In the genomic region with DNA sequence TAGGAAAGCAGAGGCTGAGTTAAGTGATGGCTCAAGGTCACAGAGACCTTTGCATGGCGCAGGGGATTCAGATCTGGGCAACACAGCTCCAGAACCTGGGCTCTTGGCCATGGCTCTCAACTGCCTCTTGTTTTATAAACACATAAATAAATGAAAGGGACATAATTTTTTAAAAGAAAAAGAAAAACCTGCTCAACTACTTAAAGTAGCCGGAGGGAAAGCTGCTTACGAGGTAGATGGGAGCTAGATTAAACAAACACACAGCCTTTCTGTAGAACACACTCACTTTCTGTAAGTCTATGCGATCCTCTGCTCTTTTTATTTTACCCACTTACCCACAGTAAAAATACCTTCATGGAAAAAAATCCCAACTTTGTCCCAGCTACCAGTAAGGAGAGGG, we compare ENCODE assay signal across 19 cellular contexts.
A peak's percentile ranks its signal among the peaks of the same experiment; 100 is the strongest.
DNase-seq lines count a peak whose midpoint lies in the region; ATAC-seq and TF ChIP-seq lines count a peak whose summit lies in the region.
"Had no signal": no experiment of that assay in that cellular context is flagged by ENCODE, and none has a peak within 500 bp of the region (broad histone marks: within the 10 kb centered on the region; RNA-seq: fewer than 3 reads in every experiment).

No MANE protein-coding gene starts in this region.

- H3K9me3 Mint-ChIP-seq in central memory CD8-positive, alpha-beta T cell: no peaks in the 10 kb centered on the region
- H3K9me3 Mint-ChIP-seq in natural killer cell: no peaks in the 10 kb centered on the region

- intact Hi-C loops in natural killer cell (cut with micrococcal nuclease): loop anchor here (5.0 kb wide), 2 partner anchors 34 to 61 kb away; no protein-coding TSS in a partner anchor

- H3K27ac ChIP-seq in C4-2B: peak overlapping the region; percentile 66
- H3K27ac ChIP-seq: coronary artery, esophagus muscularis mucosa, ovary had no signal

- ATAC-seq in central memory CD8-positive, alpha-beta T cell (replicated peaks; ENCODE audit: extremely low read depth, poor library complexity, severe bottlenecking): no peak
- ATAC-seq in natural killer cell (no peak), GM18511 (IDR thresholded peaks at IDR 0.05; ENCODE audit: unreplicated experiment) (no peak), GM18870 (IDR thresholded peaks at IDR 0.05; ENCODE audit: unreplicated experiment) (no peak)
- ATAC-seq: activated CD4-positive, CD25-positive, alpha-beta regulatory T cell treated with anti-CD3 and anti-CD28 coated beads, Interleukin-2, amount 50 U/mL, for 24 hours; HCT116; stimulated activated naive CD8-positive, alpha-beta T cell treated with anti-CD3 and anti-CD28 coated beads, Interleukin-15, amount 100 ng/mL, for 72 hours had no signal

- peaks cover 97% of the 10 kb centered on the region for H3K4me1 Mint-ChIP-seq in central memory CD8-positive, alpha-beta T cell
- peaks cover 97 to 98% of the 10 kb centered on the region in 2 donors for H3K4me1 Mint-ChIP-seq in natural killer cell

- peak; percentile 69 for DNase-seq in LNCaP clone FGC (ENCODE audit: low read depth)
- no peak for DNase-seq in central memory CD8-positive, alpha-beta T cell (ENCODE audit: low spot score in 2 of 2)
- DNase-seq in natural killer cell: no peak
- DNase-seq in NCI-H1092 (lab: John Stamatoyannopoulos, UW): no peak
- DNase-seq in UCSD-AML1 (lab: John Stamatoyannopoulos, UW; ENCODE audit: unreplicated experiment): no peak
- DNase-seq: AML-193; anterior cingulate cortex; heart left ventricle; IMR-90; kidney glomerular epithelial cell; ovary; stimulated activated naive CD8-positive, alpha-beta T cell treated with anti-CD3 and anti-CD28 coated beads, Interleukin-15, amount 100 ng/mL, for 72 hours had no signal

- no peaks in the 10 kb centered on the region for H3K27me3 Mint-ChIP-seq in central memory CD8-positive, alpha-beta T cell
- H3K27me3 Mint-ChIP-seq in natural killer cell (ENCODE audit: low read depth in 2 of 2): no peaks in the 10 kb centered on the region
- H3K27me3 Mint-ChIP-seq: stimulated activated naive CD8-positive, alpha-beta T cell treated with anti-CD3 and anti-CD28 coated beads, Interleukin-15, amount 100 ng/mL, for 72 hours had no signal

- peaks cover 21% of the 10 kb centered on the region for H3K36me3 Mint-ChIP-seq in central memory CD8-positive, alpha-beta T cell (ENCODE audit: insufficient read depth)
- H3K36me3 Mint-ChIP-seq in natural killer cell: no peaks in the 10 kb centered on the region

- TF ChIP-seq CTCF in C4-2B (conservative IDR thresholded peaks at IDR 0.05) (no peak), LNCaP clone FGC (IDR thresholded peaks at IDR 0.05; ENCODE audit: control insufficient read depth, extremely low read depth, insufficient read depth) (no peak), natural killer cell (IDR thresholded peaks at IDR 0.05) (no peak)

- 0 out of 2 replicates have a peak overlapping the region, but pooled peaks have one; percentile 6 for H3K4me3 ChIP-seq in LNCaP clone FGC (ENCODE audit: low read depth, low read length)
- H3K4me3 ChIP-seq: coronary artery, esophagus muscularis mucosa, heart left ventricle, ovary had no signal

- peak overlapping the region; percentile 56 for H3K4me3 Mint-ChIP-seq in central memory CD8-positive, alpha-beta T cell
- H3K4me3 Mint-ChIP-seq in natural killer cell: peak overlapping the region; percentile 90

- H3K27ac Mint-ChIP-seq in central memory CD8-positive, alpha-beta T cell (ENCODE audit: low read depth): peak overlapping the region; percentile 94
- H3K27ac Mint-ChIP-seq in natural killer cell: peak overlapping the region; percentile 99
